8 cellular contexts compared by ENCODE assay signal in genomic region chr2:56184500-56184996, GRCh38. TPM values are rescaled to one million over a fixed set of nuclear protein-coding genes. Genes with fewer than 3 reads are reported as not detected.
DNase-seq lines count a peak whose midpoint lies in the region; ATAC-seq and TF ChIP-seq lines count a peak whose summit lies in the region.

No MANE protein-coding gene starts in this region.

- POLR2A ChIA-PET in BJ (lab: Charles Lee) = no interaction called here
- POLR2A ChIA-PET in PC-3 (lab: Charles Lee; ENCODE audit: unreplicated experiment) = no interaction called here
- POLR2A ChIA-PET in CD4-positive, alpha-beta memory T cell (lab: Charles Lee; ENCODE audit: partially characterized antibody) = no interaction called here

- H3K27ac ChIP-seq in PC-3 (ENCODE audit: low read length) (no peak overlapping the region), gastroesophageal sphincter (peak overlapping the region in 3 of 4 donors; percentile 12 to 68 (median 48)), rectal smooth muscle tissue (ENCODE audit: low read depth, low read length) (no peak overlapping the region)
- no peak overlapping the region for H3K27ac ChIP-seq in CD4-positive, alpha-beta memory T cell (ENCODE audit: low read depth, low read length)

- peak overlapping the region; percentile 88 for H3K4me2 ChIP-seq in PC-3 (ENCODE audit: low read length)

- H3K4me1 Mint-ChIP-seq in CD4-positive, alpha-beta memory T cell = peaks cover 3 to 19% (median 10%) of the 10 kb centered on the region in 4 donors

- TF ChIP-seq EP300 in gastroesophageal sphincter (IDR thresholded peaks at IDR 0.05) = no peak

- H3K27ac Mint-ChIP-seq in CD4-positive, alpha-beta memory T cell = no peak overlapping the region

- TF ChIP-seq CTCF in BJ (IDR thresholded peaks at IDR 0.05; ENCODE audit: insufficient read depth, low read depth, low read length) (no peak), PC-3 (conservative IDR thresholded peaks at IDR 0.05; ENCODE audit: low read depth, low read length) (no peak), gastroesophageal sphincter (IDR thresholded peaks at IDR 0.05) (no peak)

- CTCF ChIA-PET in BJ (lab: Yijun Ruan, JAX) (interaction anchor here (1.0 to 2.2 kb wide), 12 partner anchors 14 to 1334 kb away, joined by 3 to 17 read pairs (median 6); no protein-coding TSS in a partner anchor), PC-3 (lab: Charles Lee) (no interaction called here)
- CTCF ChIA-PET in CD4-positive, alpha-beta memory T cell (lab: Charles Lee; ENCODE audit: partially characterized antibody) = interaction anchor here (1.5 to 1.6 kb wide), 2 partner anchors 14 to 38 kb away, joined by 3 to 4 read pairs; no protein-coding TSS in a partner anchor

- H3K4me1 ChIP-seq in PC-3 (ENCODE audit: insufficient read depth, low read length) (no peaks in the 10 kb centered on the region), gastroesophageal sphincter (peaks cover 0 to 28% (median 15%) of the 10 kb centered on the region in 3 donors), rectal smooth muscle tissue (ENCODE audit: control insufficient read depth, insufficient read depth, low read length) (no peaks in the 10 kb centered on the region)
- H3K4me1 ChIP-seq in CD4-positive, alpha-beta memory T cell (ENCODE audit: insufficient read depth, low read length) = no peaks in the 10 kb centered on the region

- peak overlapping the region in 1 of 8 donors; percentile 8 for H3K4me3 Mint-ChIP-seq in CD4-positive, alpha-beta memory T cell

- peak overlapping the region; percentile 85 for H2AFZ ChIP-seq in PC-3 (ENCODE audit: low read length)

- H3K79me2 ChIP-seq in PC-3 (ENCODE audit: low read length) = no peaks in the 10 kb centered on the region

- H3K27me3 ChIP-seq in BJ (ENCODE audit: control insufficient read depth, insufficient read depth, low read length) (peaks cover 8% of the 10 kb centered on the region), PC-3 (ENCODE audit: low read length) (peaks cover 90% of the 10 kb centered on the region), gastroesophageal sphincter (peaks cover 82% of the 10 kb centered on the region), rectal smooth muscle tissue (ENCODE audit: control insufficient read depth, insufficient read depth, low read length) (peaks cover 6% of the 10 kb centered on the region)
- peaks cover 6% of the 10 kb centered on the region for H3K27me3 ChIP-seq in CD4-positive, alpha-beta memory T cell (ENCODE audit: insufficient read depth, low read length)

- H3K9me2 ChIP-seq in PC-3 (replicated peaks; ENCODE audit: low read length) = no peaks in the 10 kb centered on the region

- no peak for TF ChIP-seq POLR2A in gastroesophageal sphincter (IDR thresholded peaks at IDR 0.05)

- whole genome bisulfite sequencing in gastroesophageal sphincter (ENCODE audit: low coverage in 1 of 2), 2 donors = no CpG with 5 or more reads among the region's 64 CpGs

- H3K9me3 Mint-ChIP-seq in CD4-positive, alpha-beta memory T cell = peaks cover 0 to 10% (median 0%) of the 10 kb centered on the region in 8 donors

- H3K9ac ChIP-seq in PC-3 (ENCODE audit: low read length) = no peak overlapping the region
- no peak overlapping the region for H3K9ac ChIP-seq in rectal smooth muscle tissue (ENCODE audit: low read length)

- no peaks in the 10 kb centered on the region for H4K20me1 ChIP-seq in PC-3 (ENCODE audit: low read length)

- DNase-seq in BJ (ENCODE audit: low read depth) (no peak), PC-3 (peak; percentile 41), NOMO-1 (lab: John Stamatoyannopoulos, UW; ENCODE audit: unreplicated experiment in 2 of 2) (no peak)
- no peak for DNase-seq in CD4-positive, alpha-beta memory T cell

- no peaks in the 10 kb centered on the region for H3K36me3 Mint-ChIP-seq in CD4-positive, alpha-beta memory T cell

- intact Hi-C loops in PC-3 (cut with micrococcal nuclease) = loop anchor here (10.0 kb wide), 2 partner anchors 400 to 840 kb away; no protein-coding TSS in a partner anchor
- intact Hi-C loops in CD4-positive, alpha-beta memory T cell (cut with micrococcal nuclease) = no loop called here

- H3K4me3 ChIP-seq in BJ (ENCODE audit: low read depth, low read length) (peak overlapping the region; percentile 64), PC-3 (ENCODE audit: low read length) (peak overlapping the region; percentile 76), gastroesophageal sphincter (peak overlapping the region; percentile 30 to 65), rectal smooth muscle tissue (ENCODE audit: low read length) (peak overlapping the region; percentile 49)
- H3K4me3 ChIP-seq in CD4-positive, alpha-beta memory T cell (ENCODE audit: low read length in 2 of 2) = no peak overlapping the region

- H3K36me3 ChIP-seq in BJ (ENCODE audit: control insufficient read depth, insufficient read depth, low read length) (no peaks in the 10 kb centered on the region), PC-3 (ENCODE audit: low read depth, low read length) (no peaks in the 10 kb centered on the region), gastroesophageal sphincter (no peaks in the 10 kb centered on the region), rectal smooth muscle tissue (ENCODE audit: control insufficient read depth, insufficient read depth, low read length) (no peaks in the 10 kb centered on the region)
- no peaks in the 10 kb centered on the region for H3K36me3 ChIP-seq in CD4-positive, alpha-beta memory T cell (ENCODE audit: insufficient read depth, low read length)

- peak; percentile 28 for ATAC-seq in GM21526 (IDR thresholded peaks at IDR 0.05; ENCODE audit: low FRiP score, unreplicated experiment)
- peak; percentile 5 for ATAC-seq in PC-3
- peak; percentile 4 for ATAC-seq in gastroesophageal sphincter
- no peak for ATAC-seq in GM19455 (IDR thresholded peaks at IDR 0.05; ENCODE audit: unreplicated experiment)

- H3F3A ChIP-seq in PC-3 (ENCODE audit: low read length, unreplicated experiment) = no peaks in the 10 kb centered on the region

- H3K9me3 ChIP-seq in PC-3 (ENCODE audit: low read length) = no peaks in the 10 kb centered on the region
- H3K9me3 ChIP-seq in gastroesophageal sphincter = no peaks in the 10 kb centered on the region
- no peaks in the 10 kb centered on the region for H3K9me3 ChIP-seq in CD4-positive, alpha-beta memory T cell (ENCODE audit: control insufficient read depth in 1 of 2, low read length in 2 of 2)

- BruUV-seq in PC-3 (replicated peaks; lab: Mats Ljungman, UMichigan) = no TSS peak

- peaks cover 41 to 47% of the 10 kb centered on the region in 2 donors for H3K27me3 Mint-ChIP-seq in CD4-positive, alpha-beta memory T cell

RNA-seq across cellular contexts. Expression of gene CCDC85A, which starts 0.8 kb away (rescaled TPM):
- 3.1 and 4.2 TPM in 2 replicates for polyA plus RNA-seq in BJ (2011; rRNA removed)
- polyA minus RNA-seq in BJ (2011; rRNA and poly(A)+ RNA removed) = 3.4 and 3.6 TPM in 2 replicates
- total RNA-seq in PC-3 (2014; rRNA removed) (1.1 and 2.0 TPM in 2 replicates), gastroesophageal sphincter (1 to 10 TPM; 2.6 to 7.0 (median 4.8) TPM)
- total RNA-seq in CD4-positive, alpha-beta memory T cell = not detected
- polyA plus RNA-seq in CD4-positive, alpha-beta memory T cell = not detected

Comparison
In these comparisons a context has a peak if more than half of its experiments do, and no peak if none do; other contexts are left out.
1. H3K4me3 ChIP-seq: peak in BJ (single experiment), PC-3 (single experiment), gastroesophageal sphincter (2 of 2) and rectal smooth muscle tissue (single experiment); none in CD4-positive, alpha-beta memory T cell (0 of 2).
2. H3K27ac ChIP-seq: peak in gastroesophageal sphincter (3 of 4); none in PC-3 (single experiment), rectal smooth muscle tissue (single experiment) and CD4-positive, alpha-beta memory T cell (single experiment).